Comparison of ENCODE assay signal across 8 cellular contexts in genomic region chr2:239247401-239248245, GRCh38.
A peak's percentile ranks its signal among the peaks of the same experiment; 100 is the strongest.
DNase-seq lines count a peak whose midpoint lies in the region; ATAC-seq and TF ChIP-seq lines count a peak whose summit lies in the region.

No MANE protein-coding gene starts in this region.

- POLR2A ChIA-PET in MCF 10A (lab: Yijun Ruan, JAX), result interaction anchor here (0.6 kb wide), 2 partner anchors 20 to 171 kb away, joined by 3 to 4 read pairs; no protein-coding TSS in a partner anchor

- CTCF ChIA-PET in activated naive CD4-positive, alpha-beta T cell treated with anti-CD3 and anti-CD28 coated beads for 36 hours (lab: Charles Lee), result interaction anchor here (0.8 kb wide), 1 partner anchor 19 kb away, joined by 3 read pairs; no protein-coding TSS in a partner anchor
- CTCF ChIA-PET in MCF 10A (lab: Yijun Ruan, JAX), result interaction anchor here (0.7 to 0.8 kb wide), 2 partner anchors 22 to 154 kb away, joined by 3 read pairs; no protein-coding TSS in a partner anchor

- TF ChIP-seq CTCF in MCF 10A (IDR thresholded peaks at IDR 0.05; ENCODE audit: unreplicated experiment), result no peak

- no TSS peak for BruUV-seq in MCF 10A (replicated peaks; lab: Mats Ljungman, UMichigan)

- peak; percentile 45 for ATAC-seq in stimulated activated naive CD8-positive, alpha-beta T cell treated with anti-CD3 and anti-CD28 coated beads, Interleukin-15, amount 100 ng/mL, for 72 hours

- no peak overlapping the region for H3K4me3 Mint-ChIP-seq in activated naive CD4-positive, alpha-beta T cell treated with anti-CD3 and anti-CD28 coated beads for 36 hours
- peak overlapping the region in 1 of 2 donors; percentile 50 for H3K4me3 Mint-ChIP-seq in stimulated activated naive CD8-positive, alpha-beta T cell treated with anti-CD3 and anti-CD28 coated beads, Interleukin-15, amount 100 ng/mL, for 72 hours
- H3K4me3 Mint-ChIP-seq in MCF 10A (ENCODE audit: unreplicated experiment), result no peak overlapping the region

- intact Hi-C loops in activated naive CD4-positive, alpha-beta T cell treated with anti-CD3 and anti-CD28 coated beads for 36 hours (cut with micrococcal nuclease), result loop anchor here (1.0 kb wide), 1 partner anchor 11 kb away; no protein-coding TSS in a partner anchor
- intact Hi-C loops in MCF 10A (cut with micrococcal nuclease), result no loop called here

- peak; percentile 61 for DNase-seq in activated naive CD4-positive, alpha-beta T cell treated with anti-CD3 and anti-CD28 coated beads for 36 hours
- no peak for DNase-seq in activated naive CD4-positive, alpha-beta T cell (lab: John Stamatoyannopoulos, UW)
- DNase-seq in activated CD4-positive, alpha-beta T cell treated with anti-CD3 and anti-CD28 coated beads for 4 hours, result peak; percentile 50 to 58
- DNase-seq in kidney glomerular epithelial cell (lab: John Stamatoyannopoulos, UW), result peak; percentile 100
- DNase-seq in stimulated activated naive CD8-positive, alpha-beta T cell treated with anti-CD3 and anti-CD28 coated beads, Interleukin-15, amount 100 ng/mL, for 72 hours, result no peak
- DNase-seq in MCF 10A (ENCODE audit: unreplicated experiment), result no peak
- no peak for DNase-seq in HUDEP-2 (lab: John Stamatoyannopoulos, UW; ENCODE audit: unreplicated experiment in 76 of 76)
- no peak for DNase-seq in superior temporal gyrus (ENCODE audit: extremely low spot score)

- H3K36me3 Mint-ChIP-seq in activated naive CD4-positive, alpha-beta T cell treated with anti-CD3 and anti-CD28 coated beads for 36 hours (ENCODE audit: low read depth), result no peaks in the 10 kb centered on the region
- peaks cover 6% of the 10 kb centered on the region for H3K36me3 Mint-ChIP-seq in MCF 10A (ENCODE audit: insufficient read depth, unreplicated experiment)

- H3K4me1 Mint-ChIP-seq in activated naive CD4-positive, alpha-beta T cell treated with anti-CD3 and anti-CD28 coated beads for 36 hours (ENCODE audit: low read depth), result peaks cover 57% of the 10 kb centered on the region
- peaks cover 67% of the 10 kb centered on the region for H3K4me1 Mint-ChIP-seq in stimulated activated naive CD8-positive, alpha-beta T cell treated with anti-CD3 and anti-CD28 coated beads, Interleukin-15, amount 100 ng/mL, for 72 hours
- no peaks in the 10 kb centered on the region for H3K4me1 Mint-ChIP-seq in MCF 10A (ENCODE audit: insufficient read depth, unreplicated experiment)

- no peaks in the 10 kb centered on the region for H3K27me3 Mint-ChIP-seq in activated naive CD4-positive, alpha-beta T cell treated with anti-CD3 and anti-CD28 coated beads for 36 hours (ENCODE audit: low read depth)
- H3K27me3 Mint-ChIP-seq in stimulated activated naive CD8-positive, alpha-beta T cell treated with anti-CD3 and anti-CD28 coated beads, Interleukin-15, amount 100 ng/mL, for 72 hours, result peaks cover 1% of the 10 kb centered on the region
- no peaks in the 10 kb centered on the region for H3K27me3 Mint-ChIP-seq in MCF 10A (ENCODE audit: insufficient read depth, unreplicated experiment)

- H3K27ac Mint-ChIP-seq in activated naive CD4-positive, alpha-beta T cell treated with anti-CD3 and anti-CD28 coated beads for 36 hours, result peak overlapping the region; percentile 12
- no peak overlapping the region for H3K27ac Mint-ChIP-seq in stimulated activated naive CD8-positive, alpha-beta T cell treated with anti-CD3 and anti-CD28 coated beads, Interleukin-15, amount 100 ng/mL, for 72 hours
- H3K27ac Mint-ChIP-seq in MCF 10A (ENCODE audit: low read depth, unreplicated experiment), result no peak overlapping the region

- H3K9me3 Mint-ChIP-seq in activated naive CD4-positive, alpha-beta T cell treated with anti-CD3 and anti-CD28 coated beads for 36 hours, result no peaks in the 10 kb centered on the region
- H3K9me3 Mint-ChIP-seq in stimulated activated naive CD8-positive, alpha-beta T cell treated with anti-CD3 and anti-CD28 coated beads, Interleukin-15, amount 100 ng/mL, for 72 hours, result no peaks in the 10 kb centered on the region
- H3K9me3 Mint-ChIP-seq in MCF 10A (ENCODE audit: unreplicated experiment), result no peaks in the 10 kb centered on the region

Comparison
In these comparisons a context has a peak if more than half of its experiments do, and no peak if none do; other contexts are left out.
1. DNase-seq: peak in activated naive CD4-positive, alpha-beta T cell treated with anti-CD3 and anti-CD28 coated beads for 36 hours (single experiment), activated CD4-positive, alpha-beta T cell treated with anti-CD3 and anti-CD28 coated beads for 4 hours (2 of 2) and kidney glomerular epithelial cell (single experiment); none in activated naive CD4-positive, alpha-beta T cell (0 of 4), stimulated activated naive CD8-positive, alpha-beta T cell treated with anti-CD3 and anti-CD28 coated beads, Interleukin-15, amount 100 ng/mL, for 72 hours (0 of 2), MCF 10A (single experiment), HUDEP-2 (0 of 76) and superior temporal gyrus (single experiment).